ENCODE assay signal across 1 cellular context in genomic region chr7:54802841-54803240, GRCh38.
A peak's percentile ranks its signal among the peaks of the same experiment; 100 is the strongest.
TF ChIP-seq lines count a peak whose summit lies in the region.

No MANE protein-coding gene starts in this region.

TF ChIP-seq in GM12878, 131 proteins besides CTCF, POLR2A, EP300 and RAD21 (continued from another document):
- TF ChIP-seq RELB (IDR thresholded peaks at IDR 0.05; ENCODE audit: low read depth) = no peak
- TF ChIP-seq ZNF592 (IDR thresholded peaks at IDR 0.05) = no peak
- no peak for TF ChIP-seq RCOR1 (conservative IDR thresholded peaks at IDR 0.05; ENCODE audit: low read depth, low read length)
- no peak for TF ChIP-seq SMARCA5 (IDR thresholded peaks at IDR 0.05)
- no peak for TF ChIP-seq BRCA1 (IDR thresholded peaks at IDR 0.05; ENCODE audit: low read depth, low read length)
- TF ChIP-seq ETV6 (conservative IDR thresholded peaks at IDR 0.05 in 1 of 2, IDR thresholded peaks at IDR 0.05 in 1 of 2; ENCODE audit: borderline replicate concordance in 1 of 2, low read depth in 1 of 2) = peak in 1 of 2 experiments; percentile 53; a peak in 1 of 4 replicates
- peak; percentile 69 for TF ChIP-seq JUNB (IDR thresholded peaks at IDR 0.05)
- TF ChIP-seq ZNF274 (IDR thresholded peaks at IDR 0.05; ENCODE audit: insufficient read depth, insufficient read length) = no peak
- TF ChIP-seq ZNF384 (IDR thresholded peaks at IDR 0.05; ENCODE audit: borderline replicate concordance, low read depth, low read length) = no peak
- no peak for TF ChIP-seq HCFC1 (IDR thresholded peaks at IDR 0.05; ENCODE audit: low read length)
- 0 out of 2 replicates have a peak, but pooled peaks have one; percentile 22 for TF ChIP-seq EED (IDR thresholded peaks at IDR 0.05; ENCODE audit: low read depth)
- TF ChIP-seq CREB1 (IDR thresholded peaks at IDR 0.05; ENCODE audit: low read depth) = no peak
- no peak for TF ChIP-seq ZNF207 (IDR thresholded peaks at IDR 0.05; ENCODE audit: borderline replicate concordance)
- TF ChIP-seq NR2F1 (conservative IDR thresholded peaks at IDR 0.05) = no peak
- TF ChIP-seq SPI1 (IDR thresholded peaks at IDR 0.05; ENCODE audit: borderline replicate concordance, insufficient read depth, low read depth, low read length) = no peak
- no peak for TF ChIP-seq ZNF687 (IDR thresholded peaks at IDR 0.05)
- peak; percentile 25; the same call in 1 of the 2 replicates for TF ChIP-seq TCF7 (IDR thresholded peaks at IDR 0.05; ENCODE audit: borderline replicate concordance)
